18 cellular contexts compared by ENCODE assay signal in genomic region chr12:124721501-124722154, GRCh38.
DNase-seq lines count a peak whose midpoint lies in the region; ATAC-seq and TF ChIP-seq lines count a peak whose summit lies in the region.
"Had no signal": no experiment of that assay in that cellular context is flagged by ENCODE, and none has a peak within 500 bp of the region (broad histone marks: within the 10 kb centered on the region; RNA-seq: fewer than 3 reads in every experiment).

No MANE protein-coding gene starts in this region.

- H3F3A ChIP-seq in GM23338 (replicated peaks; ENCODE audit: low read depth) = no peaks in the 10 kb centered on the region

- no peak overlapping the region for H3K9ac ChIP-seq in muscle layer of colon (ENCODE audit: low read length)

- H3K4me3 Mint-ChIP-seq in MCF 10A (ENCODE audit: unreplicated experiment) (no peak overlapping the region), GM23338 (no peak overlapping the region)

- no peak for TF ChIP-seq EP300 in upper lobe of left lung (IDR thresholded peaks at IDR 0.05)

- H3K27me3 Mint-ChIP-seq in MCF 10A (ENCODE audit: insufficient read depth, unreplicated experiment) = no peaks in the 10 kb centered on the region
- H3K27me3 Mint-ChIP-seq in GM23338 (ENCODE audit: insufficient read depth, low read depth, poor library complexity) = peaks cover 2% of the 10 kb centered on the region

- no peaks in the 10 kb centered on the region for H3K9me3 ChIP-seq in breast epithelium
- no peaks in the 10 kb centered on the region for H3K9me3 ChIP-seq in muscle layer of colon (ENCODE audit: low read length)
- H3K9me3 ChIP-seq in upper lobe of left lung = no peaks in the 10 kb centered on the region
- H3K9me3 ChIP-seq: thoracic aorta had no signal

- intact Hi-C loops in breast epithelium (cut with DNase I; ENCODE audit: low total_unique reads) (no loop called here), MCF 10A (cut with micrococcal nuclease) (no loop called here)

- H3K4me3 ChIP-seq in breast epithelium = no peak overlapping the region
- H3K4me3 ChIP-seq in muscle layer of colon (ENCODE audit: low read depth in 1 of 2, low read length in 2 of 2) = no peak overlapping the region
- no peak overlapping the region for H3K4me3 ChIP-seq in upper lobe of left lung
- H3K4me3 ChIP-seq in GM23338 = no peak overlapping the region
- H3K4me3 ChIP-seq: thoracic aorta had no signal

- ATAC-seq in upper lobe of left lung (ENCODE audit: low FRiP score in 2 of 2) (no peak), GM18861 (IDR thresholded peaks at IDR 0.05; ENCODE audit: unreplicated experiment) (no peak), GM23338 (no peak)

- no peak overlapping the region for H3K4me2 ChIP-seq in GM23338

- no peaks in the 10 kb centered on the region for H3K27me3 ChIP-seq in breast epithelium
- no peaks in the 10 kb centered on the region for H3K27me3 ChIP-seq in muscle layer of colon (ENCODE audit: control insufficient read depth in 1 of 2, insufficient read depth in 2 of 2, low read length in 2 of 2)
- H3K27me3 ChIP-seq in upper lobe of left lung = no peaks in the 10 kb centered on the region
- no peaks in the 10 kb centered on the region for H3K27me3 ChIP-seq in GM23338 (ENCODE audit: insufficient read depth)

- H3K4me1 ChIP-seq in breast epithelium (peaks cover 5 to 6% of the 10 kb centered on the region in 2 donors), muscle layer of colon (ENCODE audit: insufficient read depth, low read length) (peaks cover 22% of the 10 kb centered on the region), upper lobe of left lung (peaks cover 31 to 42% (median 35%) of the 10 kb centered on the region in 4 donors), GM23338 (ENCODE audit: insufficient read depth) (no peaks in the 10 kb centered on the region)

- H3K9me3 Mint-ChIP-seq in MCF 10A (ENCODE audit: unreplicated experiment) = no peaks in the 10 kb centered on the region
- H3K9me3 Mint-ChIP-seq in GM23338 = no peaks in the 10 kb centered on the region

- H3K4me1 Mint-ChIP-seq in MCF 10A (ENCODE audit: insufficient read depth, unreplicated experiment) (peaks cover 26% of the 10 kb centered on the region), GM23338 (no peaks in the 10 kb centered on the region)

- TF ChIP-seq POLR2A in breast epithelium (IDR thresholded peaks at IDR 0.05) (no peak), upper lobe of left lung (IDR thresholded peaks at IDR 0.05) (no peak)

- H3K27ac ChIP-seq in breast epithelium (peak overlapping the region; percentile 86 to 91), muscle layer of colon (ENCODE audit: low read depth, low read length) (peak overlapping the region; percentile 82), upper lobe of left lung (peak overlapping the region in 3 of 4 donors; percentile 27 to 69 (median 30)), GM23338 (ENCODE audit: low read depth) (no peak overlapping the region)

- no peaks in the 10 kb centered on the region for H3K79me2 ChIP-seq in GM23338 (replicated peaks; ENCODE audit: insufficient read depth)

- H3K9me2 ChIP-seq in GM23338 (ENCODE audit: insufficient read depth) = no peaks in the 10 kb centered on the region

- no peaks in the 10 kb centered on the region for H3K36me3 Mint-ChIP-seq in MCF 10A (ENCODE audit: insufficient read depth, unreplicated experiment)
- H3K36me3 Mint-ChIP-seq in GM23338 (ENCODE audit: low read depth) = no peaks in the 10 kb centered on the region

- 75 to 78% methylated on average over 3 of the region's 3 CpGs for WGBS in upper lobe of left lung, 2 donors

- H3K36me3 ChIP-seq in breast epithelium = no peaks in the 10 kb centered on the region
- H3K36me3 ChIP-seq in muscle layer of colon (ENCODE audit: insufficient read depth, low read length) = no peaks in the 10 kb centered on the region
- H3K36me3 ChIP-seq in upper lobe of left lung = no peaks in the 10 kb centered on the region
- no peaks in the 10 kb centered on the region for H3K36me3 ChIP-seq in GM23338 (ENCODE audit: insufficient read depth)
- H3K36me3 ChIP-seq: thoracic aorta had no signal

- POLR2A ChIA-PET in MCF 10A (lab: Yijun Ruan, JAX) = interaction anchor here (0.8 to 1.4 kb wide), 4 partner anchors 31 to 203 kb away, joined by 3 to 5 read pairs (median 4); no protein-coding TSS in a partner anchor

- no peak overlapping the region for H3K27ac Mint-ChIP-seq in MCF 10A (ENCODE audit: low read depth, unreplicated experiment)
- no peak overlapping the region for H3K27ac Mint-ChIP-seq in GM23338

- CTCF ChIA-PET in MCF 10A (lab: Yijun Ruan, JAX) = interaction anchor here (0.5 to 0.8 kb wide), 2 partner anchors 181 to 252 kb away, joined by 3 to 4 read pairs; no protein-coding TSS in a partner anchor

- no peak for TF ChIP-seq CTCF in breast epithelium (IDR thresholded peaks at IDR 0.05)
- no peak for TF ChIP-seq CTCF in MCF 10A (IDR thresholded peaks at IDR 0.05; ENCODE audit: unreplicated experiment)
- no peak for TF ChIP-seq CTCF in upper lobe of left lung (IDR thresholded peaks at IDR 0.05)
- no peak for TF ChIP-seq CTCF in GM23338 (conservative IDR thresholded peaks at IDR 0.05; ENCODE audit: low read depth in 2 of 2)

- H2AFZ ChIP-seq in GM23338 = no peak overlapping the region

- H4K20me1 ChIP-seq in GM23338 (replicated peaks; ENCODE audit: insufficient read depth) = no peaks in the 10 kb centered on the region

- no TSS peak for BruUV-seq in MCF 10A (replicated peaks; lab: Mats Ljungman, UMichigan)

- DNase-seq in breast epithelium (ENCODE audit: low spot score in 2 of 2) (no peak), MCF 10A (ENCODE audit: unreplicated experiment) (no peak), astrocyte of the hippocampus (ENCODE audit: low read depth, low spot score) (peak; percentile 85), upper lobe of left lung (no peak), epidermal melanocyte (ENCODE audit: insufficient read length, low spot score) (no peak), GM23338 (ENCODE audit: low spot score) (no peak)
- DNase-seq: 8988T; activated CD4-positive, CD25-positive, alpha-beta regulatory T cell; DND-41; KBM-7; mesendoderm; NCI-H1048; NCI-H2107; stimulated activated CD4-positive, alpha-beta T cell treated with anti-CD3 and anti-CD28 coated beads, Interleukin-4, amount 100 ng/mL, for 1 hour; stimulated activated CD8-positive, alpha-beta memory T cell treated with anti-CD3 and anti-CD28 coated beads, Interleukin-4, amount 100 ng/mL, for 48 hours had no signal

TF ChIP-seq in GM23338, 12 proteins besides CTCF, POLR2A, EP300 and RAD21 (continues in another document):
- TF ChIP-seq ZNF462 (CRISPR knock-in tag; IDR thresholded peaks at IDR 0.05) = no peak
- TF ChIP-seq NANOG (IDR thresholded peaks at IDR 0.05; ENCODE audit: borderline replicate concordance) = no peak
- TF ChIP-seq EZH2 (IDR thresholded peaks at IDR 0.05; ENCODE audit: low read depth, unreplicated experiment) = no peak
